ENCODE assay signal across 8 cellular contexts in the genomic region with DNA sequence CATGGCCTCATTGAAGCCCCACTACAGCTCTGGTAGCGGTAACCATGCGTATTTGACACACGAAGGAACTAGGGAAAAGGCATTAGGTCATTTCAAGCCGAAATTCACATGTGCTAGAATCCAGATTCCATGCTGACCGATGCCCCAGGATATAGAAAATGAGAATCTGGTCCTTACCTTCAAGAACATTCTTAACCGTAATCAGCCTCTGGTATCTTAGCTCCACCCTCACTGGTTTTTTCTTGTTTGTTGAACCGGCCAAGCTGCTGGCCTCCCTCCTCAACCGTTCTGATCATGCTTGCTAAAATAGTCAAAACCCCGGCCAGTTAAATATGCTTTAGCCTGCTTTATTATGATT. TPM values are rescaled to one million over a fixed set of nuclear protein-coding genes. Genes with fewer than 3 reads are reported as not detected.
DNase-seq lines count a peak whose midpoint lies in the region; ATAC-seq, FAIRE-seq and TF ChIP-seq lines count a peak whose summit lies in the region.

No MANE protein-coding gene starts in this region.

- peaks cover 9% of the 10 kb centered on the region for H3K4me1 Mint-ChIP-seq in chondrocyte (ENCODE audit: low read depth)

- no peaks in the 10 kb centered on the region for H3K27me3 Mint-ChIP-seq in chondrocyte (ENCODE audit: low read depth)

- DNase-seq in Right ventricle myocardium inferior (ENCODE audit: missing footprints) (no peak), left cardiac atrium (no peak), NCI-H460 (ENCODE audit: extremely low read depth, low read depth) (peak; percentile 3), chondrocyte (ENCODE audit: low spot score) (no peak), myocyte (ENCODE audit: low read depth) (peak; percentile 3), frontal cortex (ENCODE audit: low spot score in 2 of 2) (no peak)
- no peak for DNase-seq in NK-92 treated with Interleukin-12 subunit alpha and Interleukin-12 subunit beta, amount 100 ng/mL, for 24 hours (lab: John Stamatoyannopoulos, UW)
- no peak for DNase-seq in stimulated activated CD4-positive, alpha-beta T cell treated with anti-CD3 and anti-CD28 coated beads, Interleukin-2, amount 100 ng/mL, for 48 hours

- peak overlapping the region; percentile 75 for H3K27ac Mint-ChIP-seq in chondrocyte (ENCODE audit: unreplicated experiment)

- no peaks in the 10 kb centered on the region for H3K9me3 Mint-ChIP-seq in chondrocyte (ENCODE audit: low read depth)

- peak overlapping the region; percentile 80 for H3K4me3 Mint-ChIP-seq in chondrocyte (ENCODE audit: unreplicated experiment)

- intact Hi-C loops in Right ventricle myocardium inferior (cut with DNase I) (no loop called here), left cardiac atrium (cut with DNase I) (no loop called here)

- FAIRE-seq in frontal cortex (lab: Jason Lieb, UNC): no peak

- peak; percentile 19 for ATAC-seq in Right ventricle myocardium inferior
- ATAC-seq in left cardiac atrium: no peak

- no peak for TF ChIP-seq CTCF in chondrocyte (IDR thresholded peaks at IDR 0.05)

- no peaks in the 10 kb centered on the region for H3K36me3 Mint-ChIP-seq in chondrocyte (ENCODE audit: low read depth)

RNA-seq across cellular contexts. Expression of a gene that starts 0.9 kb away (rescaled TPM):
- total RNA-seq in Right ventricle myocardium inferior (18.0 TPM), left cardiac atrium (10 to 100 TPM; 19.5 to 30.7 TPM), chondrocyte (17.3 to 22.4 TPM (median 17.4 TPM) in 3 replicates), myocyte (5.4 and 6.6 TPM in 2 replicates), frontal cortex (21.6 TPM)
- total RNA-seq in NCI-H460 (2014; rRNA removed; shearing (Covaris generic)): 14.6 and 22.4 TPM in 2 replicates
- 32.1 and 35.7 TPM in 2 replicates for polyA plus RNA-seq in NCI-H460 (2014; cell fraction: nucleus; rRNA removed)
- 16.1 TPM for polyA plus RNA-seq in myocyte (2012)

Comparison
In these comparisons a context has a peak if more than half of its experiments do, and no peak if none do; other contexts are left out.
1. DNase-seq: peak in NCI-H460 (single experiment) and myocyte (single experiment); none in Right ventricle myocardium inferior (single experiment), left cardiac atrium (single experiment), chondrocyte (single experiment), frontal cortex (0 of 2), NK-92 treated with Interleukin-12 subunit alpha and Interleukin-12 subunit beta, amount 100 ng/mL, for 24 hours (single experiment) and stimulated activated CD4-positive, alpha-beta T cell treated with anti-CD3 and anti-CD28 coated beads, Interleukin-2, amount 100 ng/mL, for 48 hours (0 of 2).